Comparison of ENCODE assay signal across 15 cellular contexts in the genomic region with DNA sequence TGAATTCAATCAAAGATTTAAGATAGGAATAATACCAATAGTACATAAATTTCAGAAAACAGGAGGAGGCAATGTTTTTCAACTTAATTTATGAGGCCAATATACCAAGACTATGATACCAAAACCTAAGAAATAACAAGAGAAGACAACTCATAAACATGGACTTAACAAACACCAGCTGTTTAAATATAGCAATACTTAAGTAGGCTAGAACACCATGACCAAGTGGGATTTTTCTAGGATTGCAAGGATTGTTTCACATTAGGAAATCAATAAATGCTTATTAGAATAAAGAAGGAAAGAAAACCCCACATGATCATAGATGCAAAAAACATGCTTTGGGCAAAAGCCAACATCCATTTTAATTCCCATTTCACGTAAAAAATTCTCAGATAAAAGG.
DNase-seq lines count a peak whose midpoint lies in the region; FAIRE-seq and TF ChIP-seq lines count a peak whose summit lies in the region.
"Had no signal": no experiment of that assay in that cellular context is flagged by ENCODE, and none has a peak within 500 bp of the region (broad histone marks: within the 10 kb centered on the region; RNA-seq: fewer than 3 reads in every experiment).

No MANE protein-coding gene starts in this region.

- H3K27ac Mint-ChIP-seq in nephron = peak overlapping the region in 2 of 3 experiments; percentile 1 to 24
- H3K27ac Mint-ChIP-seq: CD14-positive monocyte; CD4-positive, alpha-beta memory T cell had no signal

- no peaks in the 10 kb centered on the region for H3K27me3 Mint-ChIP-seq in nephron (ENCODE audit: low read depth)

- TF ChIP-seq CTCF in nephron (IDR thresholded peaks at IDR 0.05; ENCODE audit: unreplicated experiment in 3 of 3) = no peak

- peaks cover 18% of the 10 kb centered on the region for H3K4me1 Mint-ChIP-seq in nephron
- H3K4me1 Mint-ChIP-seq: CD14-positive monocyte had no signal

- peak; percentile 6 for DNase-seq in DMS53 (lab: John Stamatoyannopoulos, UW)
- no peak for DNase-seq in DMS53 treated with DMSO at 0.1 percent for 48 hours (lab: John Stamatoyannopoulos, UW; ENCODE audit: unreplicated experiment)
- DNase-seq in fibroblast of peridontal ligament (ENCODE audit: extremely low read depth) = peak; percentile 5
- DNase-seq in activated CD4-positive, CD25-positive, alpha-beta regulatory T cell (lab: John Stamatoyannopoulos, UW) = no peak
- no peak for DNase-seq in stimulated activated CD4-positive, alpha-beta T cell treated with anti-CD3 and anti-CD28 coated beads, Interleukin-2, amount 100 ng/mL, for 48 hours
- no peak for DNase-seq in NCI-H1092 (lab: John Stamatoyannopoulos, UW)
- DNase-seq: AML-193; CD4-positive, alpha-beta memory T cell; GM23248 had no signal

- FAIRE-seq in endometrium (lab: Jason Lieb, UNC) = peak; percentile 85
- FAIRE-seq: A549, GM12891, GM19239 had no signal

- no peak overlapping the region for H3K4me3 Mint-ChIP-seq in nephron
- H3K4me3 Mint-ChIP-seq: CD14-positive monocyte; CD4-positive, alpha-beta memory T cell had no signal

- H3K9me3 Mint-ChIP-seq in nephron = peaks cover 6% of the 10 kb centered on the region

- no peaks in the 10 kb centered on the region for H3K36me3 Mint-ChIP-seq in nephron (ENCODE audit: low read depth)
- H3K36me3 Mint-ChIP-seq: CD14-positive monocyte; CD4-positive, alpha-beta memory T cell had no signal

Comparison
In these comparisons a context has a peak if more than half of its experiments do, and no peak if none do; other contexts are left out.
1. DNase-seq: peak in DMS53 (single experiment) and fibroblast of peridontal ligament (single experiment); none in DMS53 treated with DMSO at 0.1 percent for 48 hours (single experiment), activated CD4-positive, CD25-positive, alpha-beta regulatory T cell (0 of 4), stimulated activated CD4-positive, alpha-beta T cell treated with anti-CD3 and anti-CD28 coated beads, Interleukin-2, amount 100 ng/mL, for 48 hours (0 of 2) and NCI-H1092 (single experiment).